Comparison of ENCODE assay signal across 1 cellular context in genomic region chrX:123993904-123994635, GRCh38.
TF ChIP-seq lines count a peak whose summit lies in the region.

No MANE protein-coding gene starts in this region.

TF ChIP-seq in HEK293, 187 proteins besides CTCF, POLR2A, EP300 and RAD21 (continued from another document):
- TF ChIP-seq ATF2 (tag by site-specific recombination; IDR thresholded peaks at IDR 0.05; ENCODE audit: low read depth) (no peak), ZNF645 (tag by site-specific recombination; IDR thresholded peaks at IDR 0.05) (no peak), BCL11A (tag by site-specific recombination; IDR thresholded peaks at IDR 0.05; ENCODE audit: low read depth) (no peak), ZNF335 (tag by site-specific recombination; conservative IDR thresholded peaks at IDR 0.05) (no peak), ZNF544 (tag by site-specific recombination; IDR thresholded peaks at IDR 0.05) (no peak)
